Comparison of ENCODE assay signal across 28 cellular contexts in genomic region chr6:8825726-8826125, GRCh38.
"Had no signal": no experiment of that assay in that cellular context is flagged by ENCODE, and none has a peak within 500 bp of the region (broad histone marks: within the 10 kb centered on the region; RNA-seq: fewer than 3 reads in every experiment).

No MANE protein-coding gene starts in this region.

- H3K27ac ChIP-seq: ascending aorta, KMS-11, Peyer's patch, RWPE1 had no signal

- FAIRE-seq: colon had no signal

- H3K9ac ChIP-seq: KMS-11 had no signal

- H3K4me2 ChIP-seq: KMS-11 had no signal

- H3K4me3 ChIP-seq: ascending aorta, Peyer's patch had no signal

- H3K9me3 ChIP-seq: ascending aorta, Peyer's patch had no signal

- H3K4me1 ChIP-seq: ascending aorta, Peyer's patch had no signal

- H3K36me3 ChIP-seq: ascending aorta, Peyer's patch had no signal

- H3K27me3 ChIP-seq: ascending aorta, Peyer's patch had no signal

- DNase-seq: activated CD4-positive, alpha-beta T cell treated with anti-CD3 and anti-CD28 coated beads, Interleukin-2, amount 10 ng/mL, durations not matched to agents 24 days and 14 days; activated CD4-positive, alpha-beta T cell treated with anti-CD3 and anti-CD28 coated beads, Interleukin-2, amount 50 U/mL, for 4 hours; activated CD8-positive, alpha-beta T cell treated with anti-CD3 and anti-CD28 coated beads for 36 hours; activated gamma-delta T cell; activated naive CD4-positive, alpha-beta T cell treated with Interleukin-2 at 50 U/mL for 16 hours; activated naive CD8-positive, alpha-beta T cell treated with anti-CD3 and anti-CD28 coated beads, Interleukin-2, amount 10 ng/mL, durations not matched to agents 7 days and 5 days; activated T-cell treated with anti-CD3 and anti-CD28 coated beads, Interleukin-2, amount 50 U/mL, for 24 hours; amygdala; central memory CD4-positive, alpha-beta T cell; NCI-H1105; NCI-H1417 treated with DMSO at 0.1 percent for 48 hours; NCI-H187 treated with DMSO at 0.1 percent for 48 hours; NCI-H2081; NCI-H345; NCI-H526; NCI-H748 treated with DMSO at 0.1 percent for 48 hours; NK-92 treated with Interleukin-12 subunit alpha and Interleukin-12 subunit beta, amount 100 ng/mL, for 24 hours; PC-3; Peyer's patch; SIG-M5; SW 1271; T-helper 1 cell; T-helper 2 cell; T-helper 9 cell had no signal
